15 cellular contexts compared by ENCODE assay signal in genomic region chr7:140155428-140155827, GRCh38.
"Had no signal": no experiment of that assay in that cellular context is flagged by ENCODE, and none has a peak within 500 bp of the region (broad histone marks: within the 10 kb centered on the region; RNA-seq: fewer than 3 reads in every experiment).

No MANE protein-coding gene starts in this region.

- DNase-seq: activated CD4-positive, alpha-beta memory T cell treated with anti-CD3 and anti-CD28 coated beads, Interleukin-2, amount 10 ng/mL, durations not matched to agents 7 days and 5 days; activated CD4-positive, alpha-beta T cell treated with anti-CD3 and anti-CD28 coated beads for 1 hour; activated T-cell treated with anti-CD3 and anti-CD28 coated beads, Interleukin-2, amount 50 U/mL, for 72 hours; aorta; esophagus squamous epithelium; foreskin keratinocyte; head of caudate nucleus; left lung; retina; T-helper 2 cell; tibial artery had no signal

- ATAC-seq: activated T-cell treated with anti-CD3 and anti-CD28 coated beads, Interleukin-2, amount 50 U/mL, for 72 hours; foreskin keratinocyte; left lung; stimulated activated effector memory CD8-positive, alpha-beta T cell treated with anti-CD3 and anti-CD28 coated beads, Interleukin-12 subunit alpha, Interleukin-12 subunit beta, amount 100 ng/mL, for 72 hours had no signal

- H2AFZ ChIP-seq: parathyroid adenoma had no signal

- H3K36me3 ChIP-seq: breast epithelium, left lung, vagina had no signal

- H3K27ac ChIP-seq: breast epithelium, esophagus squamous epithelium, foreskin keratinocyte, left lung, parathyroid adenoma, tibial artery, vagina had no signal

- H3K4me1 ChIP-seq: breast epithelium, parathyroid adenoma, vagina had no signal

- H3K9me3 ChIP-seq: breast epithelium, esophagus squamous epithelium, left lung, tibial artery, vagina had no signal

- H3K27me3 ChIP-seq: breast epithelium, esophagus squamous epithelium, foreskin keratinocyte, left lung, tibial artery, vagina had no signal

- H3K9ac ChIP-seq: parathyroid adenoma had no signal

- H3K4me3 ChIP-seq: breast epithelium, esophagus squamous epithelium, left lung, tibial artery, vagina had no signal
